In genomic region chr2:25265802-25266201, GRCh38 we compare ENCODE assay signal across 17 cellular contexts.
DNase-seq lines count a peak whose midpoint lies in the region; ATAC-seq and FAIRE-seq lines count a peak whose summit lies in the region.
"Had no signal": no experiment of that assay in that cellular context is flagged by ENCODE, and none has a peak within 500 bp of the region (broad histone marks: within the 10 kb centered on the region; RNA-seq: fewer than 3 reads in every experiment).

No MANE protein-coding gene starts in this region.

- no peak overlapping the region for H3K4ac ChIP-seq in neuronal stem cell (ENCODE audit: low read length)

- H4K91ac ChIP-seq in neuronal stem cell (ENCODE audit: low read depth, low read length, poor library complexity): no peak overlapping the region

- intact Hi-C loops in activated CD4-positive, alpha-beta T cell treated with anti-CD3 and anti-CD28 coated beads, Interleukin-2, amount 10 ng/mL, durations not matched to agents 24 days and 14 days (cut with micrococcal nuclease): no loop called here

- H3K4me2 ChIP-seq in neuronal stem cell (ENCODE audit: insufficient read depth, low read length, poor library complexity, severe bottlenecking): no peak overlapping the region

- peaks cover 11% of the 10 kb centered on the region for H3K4me1 Mint-ChIP-seq in activated CD4-positive, alpha-beta T cell treated with anti-CD3 and anti-CD28 coated beads, Interleukin-2, amount 10 ng/mL, durations not matched to agents 24 days and 14 days
- peaks cover 32 to 59% (median 50%) of the 10 kb centered on the region in 3 donors for H3K4me1 Mint-ChIP-seq in CD8-positive, alpha-beta memory T cell

- H3K27ac Mint-ChIP-seq in activated CD4-positive, alpha-beta T cell treated with anti-CD3 and anti-CD28 coated beads, Interleukin-2, amount 10 ng/mL, durations not matched to agents 24 days and 14 days: no peak overlapping the region
- H3K27ac Mint-ChIP-seq in CD8-positive, alpha-beta memory T cell: peak overlapping the region in 7 of 8 donors; percentile 26 to 83 (median 61)

- H3K23ac ChIP-seq in neuronal stem cell (ENCODE audit: low read depth, low read length, poor library complexity): no peak overlapping the region

- H3K4me1 ChIP-seq in CD8-positive, alpha-beta memory T cell (ENCODE audit: insufficient read depth, low read length): peaks cover 25% of the 10 kb centered on the region
- H3K4me1 ChIP-seq in iPS-20b (ENCODE audit: insufficient read depth, low read length) (peaks cover 23% of the 10 kb centered on the region; the same call in 1 of the 2 replicates), neuronal stem cell (ENCODE audit: control insufficient read depth in 2 of 2, insufficient read depth in 1 of 2, low read depth in 1 of 2, low read length in 2 of 2) (peaks cover 9 to 26% of the 10 kb centered on the region in 2 donors)
- H3K4me1 ChIP-seq: psoas muscle had no signal

- H3K79me1 ChIP-seq in neuronal stem cell (ENCODE audit: low read depth, low read length): no peaks in the 10 kb centered on the region

- no peak overlapping the region for H2BK120ac ChIP-seq in neuronal stem cell (ENCODE audit: low read depth, low read length)

- no peak overlapping the region for H3K4me3 Mint-ChIP-seq in activated CD4-positive, alpha-beta T cell treated with anti-CD3 and anti-CD28 coated beads, Interleukin-2, amount 10 ng/mL, durations not matched to agents 24 days and 14 days
- H3K4me3 Mint-ChIP-seq in CD8-positive, alpha-beta memory T cell: peak overlapping the region in 4 of 7 donors; percentile 6 to 63 (median 30)

- H3K9ac ChIP-seq in iPS-20b (ENCODE audit: low read depth, low read length): no peak overlapping the region
- H3K9ac ChIP-seq in neuronal stem cell (ENCODE audit: low read depth, low read length, poor library complexity): no peak overlapping the region

- no peak overlapping the region for H2BK15ac ChIP-seq in neuronal stem cell (ENCODE audit: low read length)

- H3K27me3 Mint-ChIP-seq in activated CD4-positive, alpha-beta T cell treated with anti-CD3 and anti-CD28 coated beads, Interleukin-2, amount 10 ng/mL, durations not matched to agents 24 days and 14 days: no peaks in the 10 kb centered on the region
- H3K27me3 Mint-ChIP-seq in CD8-positive, alpha-beta memory T cell: no peaks in the 10 kb centered on the region

- peaks cover 60% of the 10 kb centered on the region for H3K36me3 Mint-ChIP-seq in activated CD4-positive, alpha-beta T cell treated with anti-CD3 and anti-CD28 coated beads, Interleukin-2, amount 10 ng/mL, durations not matched to agents 24 days and 14 days (ENCODE audit: low read depth)
- peaks cover 9 to 46% (median 15%) of the 10 kb centered on the region in 3 donors for H3K36me3 Mint-ChIP-seq in CD8-positive, alpha-beta memory T cell

- H2AFZ ChIP-seq in neuronal stem cell (ENCODE audit: low read length): no peak overlapping the region

- H3K27me3 ChIP-seq in CD8-positive, alpha-beta memory T cell (ENCODE audit: insufficient read depth, low read length, poor library complexity, severe bottlenecking): no peaks in the 10 kb centered on the region
- no peaks in the 10 kb centered on the region for H3K27me3 ChIP-seq in iPS-20b (ENCODE audit: insufficient read depth, low read length)
- H3K27me3 ChIP-seq in neuronal stem cell (ENCODE audit: control insufficient read depth in 3 of 3, insufficient read depth in 3 of 3, low read depth in 1 of 3, low read length in 3 of 3): no peaks in the 10 kb centered on the region
- H3K27me3 ChIP-seq: dorsolateral prefrontal cortex, suprapubic skin had no signal

- CTCF ChIA-PET in CD8-positive, alpha-beta memory T cell (lab: Charles Lee): interaction anchor here (5.8 kb wide), 1 partner anchor 12 kb away, joined by 29 read pairs; no protein-coding TSS in a partner anchor

- H4K8ac ChIP-seq in neuronal stem cell (ENCODE audit: low read depth, low read length): no peak overlapping the region

- ATAC-seq in GM21717 (IDR thresholded peaks at IDR 0.05; ENCODE audit: unreplicated experiment) (no peak), HG03565 (IDR thresholded peaks at IDR 0.05; ENCODE audit: unreplicated experiment) (no peak)

- no CpG with 5 or more reads among the region's 2 CpGs for WGBS in neuronal stem cell (ENCODE audit: extremely low coverage in 2 of 2, insufficient read length in 2 of 2, insufficient replicate concordance in 1 of 2), 2 donors

- DNase-seq in activated CD4-positive, alpha-beta T cell treated with anti-CD3 and anti-CD28 coated beads, Interleukin-2, amount 50 U/mL, for 1 hour: peak; percentile 46
- DNase-seq in activated CD4-positive, alpha-beta T cell treated with anti-CD3 and anti-CD28 coated beads, Interleukin-2, amount 10 ng/mL, durations not matched to agents 24 days and 14 days: no peak
- DNase-seq in CD8-positive, alpha-beta memory T cell: peak in 2 of 5 donors; percentile 46 to 70
- peak; percentile 18 for DNase-seq in RCC 7860 (ENCODE audit: low spot score)
- DNase-seq in neuronal stem cell (ENCODE audit: low spot score): no peak
- DNase-seq: ACHN; activated CD4-positive, CD25-positive, alpha-beta regulatory T cell treated with anti-CD3 and anti-CD28 coated beads, Interleukin-2, amount 50 U/mL, for 72 hours; COR-L47; dorsolateral prefrontal cortex; Kasumi-1; NCI-H187; NCI-H748 treated with DMSO at 0.1 percent for 48 hours had no signal

- H3K9me3 ChIP-seq in CD8-positive, alpha-beta memory T cell (ENCODE audit: low read length): no peaks in the 10 kb centered on the region
- H3K9me3 ChIP-seq in iPS-20b (ENCODE audit: insufficient read depth, low read depth, low read length) (no peaks in the 10 kb centered on the region), neuronal stem cell (replicated peaks in 1 of 2; ENCODE audit: control insufficient read depth in 2 of 2, insufficient read depth in 1 of 2, low read depth in 1 of 2, low read length in 2 of 2) (no peaks in the 10 kb centered on the region)
- H3K9me3 ChIP-seq: psoas muscle, suprapubic skin had no signal

- POLR2A ChIA-PET in CD8-positive, alpha-beta memory T cell (lab: Charles Lee): interaction anchor here (0.9 to 1.0 kb wide), 2 partner anchors 11 to 20 kb away, joined by 3 to 4 read pairs; no protein-coding TSS in a partner anchor

- H3K27ac ChIP-seq in CD8-positive, alpha-beta memory T cell (ENCODE audit: low read depth, low read length): no peak overlapping the region
- H3K27ac ChIP-seq in iPS-20b (ENCODE audit: low read length) (peak overlapping the region; percentile 6), neuronal stem cell (replicated peaks; ENCODE audit: low read length) (no peak overlapping the region)
- H3K27ac ChIP-seq: psoas muscle, suprapubic skin had no signal

- no peak overlapping the region for H2BK5ac ChIP-seq in neuronal stem cell (ENCODE audit: low read length)

- H3K4me3 ChIP-seq in CD8-positive, alpha-beta memory T cell (ENCODE audit: low read length): no peak overlapping the region
- H3K4me3 ChIP-seq in iPS-20b (ENCODE audit: low read length) (no peak overlapping the region), neuronal stem cell (ENCODE audit: low read length in 2 of 2) (no peak overlapping the region)
- H3K4me3 ChIP-seq: dorsolateral prefrontal cortex, psoas muscle, suprapubic skin had no signal

- no peaks in the 10 kb centered on the region for H3K9me3 Mint-ChIP-seq in activated CD4-positive, alpha-beta T cell treated with anti-CD3 and anti-CD28 coated beads, Interleukin-2, amount 10 ng/mL, durations not matched to agents 24 days and 14 days
- H3K9me3 Mint-ChIP-seq in CD8-positive, alpha-beta memory T cell: no peaks in the 10 kb centered on the region

- no peak overlapping the region for H3K14ac ChIP-seq in neuronal stem cell (ENCODE audit: low read length)

- FAIRE-seq in RCC 7860 (lab: Jason Lieb, UNC): no peak

- H2AK5ac ChIP-seq in neuronal stem cell (ENCODE audit: low read depth, low read length): no peak overlapping the region

- no peak overlapping the region for H3K18ac ChIP-seq in neuronal stem cell (ENCODE audit: low read length)

- H2BK12ac ChIP-seq in neuronal stem cell (ENCODE audit: low read length): no peak overlapping the region

- H3K36me3 ChIP-seq in CD8-positive, alpha-beta memory T cell (ENCODE audit: insufficient read depth, low read length): peaks cover 12% of the 10 kb centered on the region
- H3K36me3 ChIP-seq in iPS-20b (ENCODE audit: insufficient read depth, low read depth, low read length) (no peaks in the 10 kb centered on the region), neuronal stem cell (replicated peaks in 1 of 2; ENCODE audit: control insufficient read depth in 2 of 2, insufficient read depth in 2 of 2, low read length in 2 of 2) (no peaks in the 10 kb centered on the region)

Comparison
In these comparisons a context has a peak if more than half of its experiments do, and no peak if none do; other contexts are left out.
1. DNase-seq: peak in activated CD4-positive, alpha-beta T cell treated with anti-CD3 and anti-CD28 coated beads, Interleukin-2, amount 50 U/mL, for 1 hour (single experiment) and RCC 7860 (single experiment); none in activated CD4-positive, alpha-beta T cell treated with anti-CD3 and anti-CD28 coated beads, Interleukin-2, amount 10 ng/mL, durations not matched to agents 24 days and 14 days (single experiment) and neuronal stem cell (single experiment).